2 cellular contexts compared by ENCODE assay signal in the genomic region with DNA sequence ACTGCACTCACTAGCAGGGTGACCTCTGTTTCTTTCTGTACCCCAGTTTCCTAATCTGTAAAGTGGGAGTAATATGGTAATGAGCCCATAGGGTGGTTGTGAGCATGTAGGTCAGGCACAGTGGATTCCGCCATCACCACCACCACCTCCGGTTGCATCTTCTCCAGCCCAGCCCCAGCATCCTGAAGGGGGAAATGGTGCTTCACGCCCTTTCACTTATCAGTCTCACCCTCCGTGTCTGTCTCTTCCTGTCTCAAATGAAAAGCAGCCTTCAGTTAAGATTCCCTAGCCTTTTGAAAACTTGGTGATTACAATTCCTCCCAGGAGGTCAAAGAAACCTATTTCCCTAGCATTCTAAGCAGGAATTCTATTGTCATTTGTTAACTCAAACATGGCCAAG.
A peak's percentile ranks its signal among the peaks of the same experiment; 100 is the strongest.
TF ChIP-seq lines count a peak whose summit lies in the region.

No MANE protein-coding gene starts in this region.

TF ChIP-seq in WTC11, 78 proteins besides CTCF, POLR2A, EP300 and RAD21:
- TF ChIP-seq NR3C1 (CRISPR knock-in tag; conservative IDR thresholded peaks at IDR 0.05; ENCODE audit: low read depth) (no peak), MYBL2 (CRISPR knock-in tag; IDR thresholded peaks at IDR 0.05) (no peak), ELF4 (CRISPR knock-in tag; IDR thresholded peaks at IDR 0.05; ENCODE audit: low read depth) (no peak), RORB (CRISPR knock-in tag; IDR thresholded peaks at IDR 0.05) (no peak), ZNF232 (CRISPR knock-in tag; IDR thresholded peaks at IDR 0.05) (no peak), ZBTB21 (CRISPR knock-in tag; IDR thresholded peaks at IDR 0.05; ENCODE audit: borderline replicate concordance) (no peak), ETV6 (CRISPR knock-in tag; IDR thresholded peaks at IDR 0.05) (no peak), FOXJ3 (CRISPR knock-in tag; IDR thresholded peaks at IDR 0.05; ENCODE audit: borderline replicate concordance) (no peak), EMX1 (CRISPR knock-in tag; IDR thresholded peaks at IDR 0.05) (no peak), NR2C2 (CRISPR knock-in tag; IDR thresholded peaks at IDR 0.05) (no peak), ZNF671 (CRISPR knock-in tag; IDR thresholded peaks at IDR 0.05) (no peak), CBFB (CRISPR knock-in tag; IDR thresholded peaks at IDR 0.05; ENCODE audit: low read depth) (no peak)
- TF ChIP-seq, protein P1, sequence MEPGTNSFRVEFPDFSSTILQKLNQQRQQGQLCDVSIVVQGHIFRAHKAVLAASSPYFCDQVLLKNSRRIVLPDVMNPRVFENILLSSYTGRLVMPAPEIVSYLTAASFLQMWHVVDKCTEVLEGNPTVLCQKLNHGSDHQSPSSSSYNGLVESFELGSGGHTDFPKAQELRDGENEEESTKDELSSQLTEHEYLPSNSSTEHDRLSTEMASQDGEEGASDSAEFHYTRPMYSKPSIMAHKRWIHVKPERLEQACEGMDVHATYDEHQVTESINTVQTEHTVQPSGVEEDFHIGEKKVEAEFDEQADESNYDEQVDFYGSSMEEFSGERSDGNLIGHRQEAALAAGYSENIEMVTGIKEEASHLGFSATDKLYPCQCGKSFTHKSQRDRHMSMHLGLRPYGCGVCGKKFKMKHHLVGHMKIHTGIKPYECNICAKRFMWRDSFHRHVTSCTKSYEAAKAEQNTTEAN (CRISPR knock-in tag; IDR thresholded peaks at IDR 0.05) = no peak
- TF ChIP-seq, protein P2, sequence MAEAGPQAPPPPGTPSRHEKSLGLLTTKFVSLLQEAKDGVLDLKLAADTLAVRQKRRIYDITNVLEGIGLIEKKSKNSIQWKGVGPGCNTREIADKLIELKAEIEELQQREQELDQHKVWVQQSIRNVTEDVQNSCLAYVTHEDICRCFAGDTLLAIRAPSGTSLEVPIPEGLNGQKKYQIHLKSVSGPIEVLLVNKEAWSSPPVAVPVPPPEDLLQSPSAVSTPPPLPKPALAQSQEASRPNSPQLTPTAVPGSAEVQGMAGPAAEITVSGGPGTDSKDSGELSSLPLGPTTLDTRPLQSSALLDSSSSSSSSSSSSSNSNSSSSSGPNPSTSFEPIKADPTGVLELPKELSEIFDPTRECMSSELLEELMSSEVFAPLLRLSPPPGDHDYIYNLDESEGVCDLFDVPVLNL (CRISPR knock-in tag; IDR thresholded peaks at IDR 0.05; ENCODE audit: borderline replicate concordance, low read depth) = no peak
- TF ChIP-seq, protein P3, sequence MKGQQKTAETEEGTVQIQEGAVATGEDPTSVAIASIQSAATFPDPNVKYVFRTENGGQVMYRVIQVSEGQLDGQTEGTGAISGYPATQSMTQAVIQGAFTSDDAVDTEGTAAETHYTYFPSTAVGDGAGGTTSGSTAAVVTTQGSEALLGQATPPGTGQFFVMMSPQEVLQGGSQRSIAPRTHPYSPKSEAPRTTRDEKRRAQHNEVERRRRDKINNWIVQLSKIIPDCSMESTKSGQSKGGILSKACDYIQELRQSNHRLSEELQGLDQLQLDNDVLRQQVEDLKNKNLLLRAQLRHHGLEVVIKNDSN (CRISPR knock-in tag; IDR thresholded peaks at IDR 0.05) = no peak
- TF ChIP-seq, protein P4, sequence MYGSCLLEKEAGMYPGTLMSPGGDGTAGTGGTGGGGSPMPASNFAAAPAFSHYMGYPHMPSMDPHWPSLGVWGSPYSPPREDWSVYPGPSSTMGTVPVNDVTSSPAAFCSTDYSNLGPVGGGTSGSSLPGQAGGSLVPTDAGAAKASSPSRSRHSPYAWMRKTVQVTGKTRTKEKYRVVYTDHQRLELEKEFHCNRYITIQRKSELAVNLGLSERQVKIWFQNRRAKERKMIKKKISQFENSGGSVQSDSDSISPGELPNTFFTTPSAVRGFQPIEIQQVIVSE (CRISPR knock-in tag; IDR thresholded peaks at IDR 0.05; ENCODE audit: borderline replicate concordance) = no peak
- TF ChIP-seq, protein P5, sequence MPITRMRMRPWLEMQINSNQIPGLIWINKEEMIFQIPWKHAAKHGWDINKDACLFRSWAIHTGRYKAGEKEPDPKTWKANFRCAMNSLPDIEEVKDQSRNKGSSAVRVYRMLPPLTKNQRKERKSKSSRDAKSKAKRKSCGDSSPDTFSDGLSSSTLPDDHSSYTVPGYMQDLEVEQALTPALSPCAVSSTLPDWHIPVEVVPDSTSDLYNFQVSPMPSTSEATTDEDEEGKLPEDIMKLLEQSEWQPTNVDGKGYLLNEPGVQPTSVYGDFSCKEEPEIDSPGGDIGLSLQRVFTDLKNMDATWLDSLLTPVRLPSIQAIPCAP (CRISPR knock-in tag; IDR thresholded peaks at IDR 0.05) = no peak
- TF ChIP-seq, protein P6, sequence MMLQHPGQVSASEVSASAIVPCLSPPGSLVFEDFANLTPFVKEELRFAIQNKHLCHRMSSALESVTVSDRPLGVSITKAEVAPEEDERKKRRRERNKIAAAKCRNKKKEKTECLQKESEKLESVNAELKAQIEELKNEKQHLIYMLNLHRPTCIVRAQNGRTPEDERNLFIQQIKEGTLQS (CRISPR knock-in tag; conservative IDR thresholded peaks at IDR 0.05) = no peak
TF ChIP-seq in WTC11: peak in this region for 0.

TF ChIP-seq in endothelial cell of umbilical vein, 7 proteins besides CTCF, POLR2A, EP300 and RAD21:
- no peak for TF ChIP-seq MYC (IDR thresholded peaks at IDR 0.05; ENCODE audit: low read depth, low read length)
- peak; percentile 76 for TF ChIP-seq GATA2 (IDR thresholded peaks at IDR 0.05; ENCODE audit: insufficient read depth, insufficient read length, low read depth, low read length)
